ENCODE assay signal across 11 cellular contexts in genomic region chr1:59678065-59678808, GRCh38.
DNase-seq lines count a peak whose midpoint lies in the region; ATAC-seq lines count a peak whose summit lies in the region.
"Had no signal": no experiment of that assay in that cellular context is flagged by ENCODE, and none has a peak within 500 bp of the region (broad histone marks: within the 10 kb centered on the region; RNA-seq: fewer than 3 reads in every experiment).

No MANE protein-coding gene starts in this region.

- H3K9ac ChIP-seq in HUES6 (ENCODE audit: low read length) (peak overlapping the region; percentile 2), skeletal muscle tissue (ENCODE audit: low read depth in 1 of 3, low read length in 3 of 3) (no peak overlapping the region)

- H3K27ac ChIP-seq in HUES6 (ENCODE audit: low read depth, low read length) (peak overlapping the region; percentile 32; the same call in 1 of the 2 replicates), skeletal muscle tissue (ENCODE audit: low read depth, low read length) (peak overlapping the region; percentile 7)
- H3K27ac ChIP-seq: VCaP had no signal

- ATAC-seq in HG02763 (IDR thresholded peaks at IDR 0.05; ENCODE audit: unreplicated experiment): no peak

- no peaks in the 10 kb centered on the region for H3K36me3 ChIP-seq in HUES6 (ENCODE audit: control insufficient read depth, insufficient read depth, low read length)
- no peaks in the 10 kb centered on the region for H3K36me3 ChIP-seq in skeletal muscle tissue (ENCODE audit: control insufficient read depth in 3 of 3, insufficient read depth in 3 of 3, low read length in 3 of 3)

- H3K27me3 ChIP-seq in HUES6 (ENCODE audit: control insufficient read depth, insufficient read depth, low read length) (no peaks in the 10 kb centered on the region), skeletal muscle tissue (ENCODE audit: control insufficient read depth in 3 of 3, insufficient read depth in 3 of 3, low read length in 3 of 3) (no peaks in the 10 kb centered on the region)

- H3K4me3 ChIP-seq in HUES6 (ENCODE audit: low read depth, low read length) (no peak overlapping the region), skeletal muscle tissue (ENCODE audit: low read length in 3 of 3) (no peak overlapping the region)

- H3K4me1 ChIP-seq in HUES6 (ENCODE audit: control insufficient read depth, insufficient read depth, low read length): peaks cover 33% of the 10 kb centered on the region
- peaks cover 12 to 35% (median 27%) of the 10 kb centered on the region in 3 donors for H3K4me1 ChIP-seq in skeletal muscle tissue (ENCODE audit: control insufficient read depth in 3 of 3, insufficient read depth in 3 of 3, low read length in 3 of 3)

- H3K9me3 ChIP-seq in HUES6 (ENCODE audit: control insufficient read depth, insufficient read depth, low read depth, low read length): no peaks in the 10 kb centered on the region
- H3K9me3 ChIP-seq in skeletal muscle tissue (ENCODE audit: control insufficient read depth in 3 of 3, low read length in 3 of 3): no peaks in the 10 kb centered on the region

- peak; percentile 53 for DNase-seq in amniotic epithelial cell (ENCODE audit: low read depth)
- peak; percentile 42 for DNase-seq in iPS-NIHi11 (ENCODE audit: low spot score)
- no peak for DNase-seq in DMS114 treated with DMSO at 0.1 percent for 48 hours (lab: John Stamatoyannopoulos, UW; ENCODE audit: unreplicated experiment)
- DNase-seq in NCI-H187 (lab: John Stamatoyannopoulos, UW): no peak
- DNase-seq in amniotic stem cell (lab: John Stamatoyannopoulos, UW): no peak
- DNase-seq: midbrain, MM.1S had no signal

Comparison
In these comparisons a context has a peak if more than half of its experiments do, and no peak if none do; other contexts are left out.
1. DNase-seq: peak in amniotic epithelial cell (single experiment) and iPS-NIHi11 (single experiment); none in DMS114 treated with DMSO at 0.1 percent for 48 hours (single experiment), NCI-H187 (0 of 2) and amniotic stem cell (single experiment).